Comparison of ENCODE assay signal across 24 cellular contexts in genomic region chr13:112861876-112862615, GRCh38.
DNase-seq lines count a peak whose midpoint lies in the region; ATAC-seq, FAIRE-seq and TF ChIP-seq lines count a peak whose summit lies in the region.
"Had no signal": no experiment of that assay in that cellular context is flagged by ENCODE, and none has a peak within 500 bp of the region (broad histone marks: within the 10 kb centered on the region; RNA-seq: fewer than 3 reads in every experiment).

No MANE protein-coding gene starts in this region.

- no peak overlapping the region for H2BK5ac ChIP-seq in mesenchymal stem cell (ENCODE audit: low read depth, low read length, poor library complexity, severe bottlenecking)

- H3K27me3 ChIP-seq in bronchial epithelial cell (ENCODE audit: control insufficient read depth, insufficient read depth, low read length) (no peaks in the 10 kb centered on the region), mesenchymal stem cell (ENCODE audit: control insufficient read depth in 1 of 2, insufficient read depth in 1 of 2, low read length in 2 of 2) (no peaks in the 10 kb centered on the region), spleen (replicated peaks in 1 of 7) (no peaks in the 10 kb centered on the region)

- POLR2A ChIA-PET in activated naive CD8-positive, alpha-beta T cell treated with anti-CD3 and anti-CD28 coated beads, Interleukin-2, amount 10 ng/mL, durations not matched to agents 7 days and 5 days (lab: Charles Lee) = no interaction called here
- POLR2A ChIA-PET in activated CD4-positive, alpha-beta T cell treated with anti-CD3 and anti-CD28 coated beads, Interleukin-2, amount 10 ng/mL, durations not matched to agents 7 days and 5 days (lab: Charles Lee) = no interaction called here

- no peak overlapping the region for H2BK12ac ChIP-seq in mesenchymal stem cell (ENCODE audit: low read length in 2 of 2)

- CTCF ChIA-PET in activated CD4-positive, alpha-beta T cell treated with anti-CD3 and anti-CD28 coated beads, Interleukin-2, amount 10 ng/mL, durations not matched to agents 7 days and 5 days (lab: Charles Lee) = no interaction called here

- no peak overlapping the region for H2BK15ac ChIP-seq in mesenchymal stem cell (ENCODE audit: low read depth, poor library complexity, severe bottlenecking)

- H2BK120ac ChIP-seq in mesenchymal stem cell (ENCODE audit: low read depth, low read length) = no peak overlapping the region

- no peaks in the 10 kb centered on the region for H3K9me3 ChIP-seq in mesenchymal stem cell (ENCODE audit: control insufficient read depth, low read length)
- no peaks in the 10 kb centered on the region for H3K9me3 ChIP-seq in spleen

- DNase-seq in activated naive CD8-positive, alpha-beta T cell treated with anti-CD3 and anti-CD28 coated beads, Interleukin-2, amount 10 ng/mL, durations not matched to agents 7 days and 5 days = peak; percentile 14
- no peak for DNase-seq in activated naive CD8-positive, alpha-beta T cell treated with anti-CD3 and anti-CD28 coated beads for 36 hours
- no peak for DNase-seq in bronchial epithelial cell (ENCODE audit: low read depth)
- DNase-seq in mesenchymal stem cell = no peak
- peak; percentile 62 for DNase-seq in spleen
- no peak for DNase-seq in activated CD4-positive, alpha-beta T cell treated with anti-CD3 and anti-CD28 coated beads, Interleukin-2, amount 10 ng/mL, durations not matched to agents 7 days and 5 days
- DNase-seq in amygdala (lab: John Stamatoyannopoulos, UW) = no peak
- DNase-seq: AML-193, H9, HFFc6, KG1, NCI-H1092, NCI-H1436, NCI-H187 treated with DMSO at 0.1 percent for 48 hours, NCI-H2107, NCI-H446 treated with DMSO at 0.1 percent for 48 hours, NCI-H526 treated with DMSO at 0.1 percent for 48 hours, OCI-M1 had no signal

- TF ChIP-seq CTCF in bronchial epithelial cell (IDR thresholded peaks at IDR 0.05; ENCODE audit: insufficient read depth, low read length, severe bottlenecking) (no peak), spleen (IDR thresholded peaks at IDR 0.05 in 8 of 11, conservative IDR thresholded peaks at IDR 0.05 in 3 of 11) (no peak)

- FAIRE-seq in bronchial epithelial cell (lab: Jason Lieb, UNC) = peak; percentile 36
- FAIRE-seq: G401.6, GM12892, RCC 7860 had no signal

- H3K27ac ChIP-seq in mesenchymal stem cell (ENCODE audit: low read length, poor library complexity, severe bottlenecking) (no peak overlapping the region), spleen (no peak overlapping the region)
- H3K27ac ChIP-seq: C4-2B, HL-60 had no signal

- H3K18ac ChIP-seq in mesenchymal stem cell (ENCODE audit: low read depth in 1 of 2, low read length in 2 of 2) = no peak overlapping the region

- H4K91ac ChIP-seq in mesenchymal stem cell (ENCODE audit: low read length) = peak overlapping the region; percentile 57

- H3K4me1 ChIP-seq in mesenchymal stem cell (ENCODE audit: control insufficient read depth, insufficient read depth, low read depth, low read length) (peaks cover 11% of the 10 kb centered on the region), spleen (peaks cover 0 to 13% (median 2%) of the 10 kb centered on the region in 6 donors)

- H3K9me3 Mint-ChIP-seq in activated naive CD8-positive, alpha-beta T cell treated with anti-CD3 and anti-CD28 coated beads, Interleukin-2, amount 10 ng/mL, durations not matched to agents 7 days and 5 days = peaks cover 2% of the 10 kb centered on the region
- no peaks in the 10 kb centered on the region for H3K9me3 Mint-ChIP-seq in activated naive CD8-positive, alpha-beta T cell treated with anti-CD3 and anti-CD28 coated beads for 36 hours
- H3K9me3 Mint-ChIP-seq in activated CD4-positive, alpha-beta T cell treated with anti-CD3 and anti-CD28 coated beads, Interleukin-2, amount 10 ng/mL, durations not matched to agents 7 days and 5 days = peaks cover 4% of the 10 kb centered on the region
- H3K9me3 Mint-ChIP-seq: H9, HFFc6 had no signal

- no peak overlapping the region for H3K4ac ChIP-seq in mesenchymal stem cell (ENCODE audit: low read depth in 1 of 2, low read length in 2 of 2)

- no peak overlapping the region for H3K9ac ChIP-seq in mesenchymal stem cell (ENCODE audit: low read length)

- H2AK5ac ChIP-seq in mesenchymal stem cell (ENCODE audit: low read length, severe bottlenecking) = no peak overlapping the region

- H4K8ac ChIP-seq in mesenchymal stem cell (ENCODE audit: low read length) = no peak overlapping the region

- WGBS in mesenchymal stem cell = 93% methylated on average over 32 of the region's 32 CpGs
- 85 to 94% (median 91%) methylated on average over 32 of the region's 32 CpGs for WGBS in spleen, 5 donors

- TF ChIP-seq POLR2A in spleen (IDR thresholded peaks at IDR 0.05) = no peak

- H3K4me2 ChIP-seq in mesenchymal stem cell (ENCODE audit: low read length, poor library complexity, severe bottlenecking) = no peak overlapping the region

- H3K36me3 ChIP-seq in bronchial epithelial cell (ENCODE audit: control insufficient read depth, insufficient read depth, low read length) (no peaks in the 10 kb centered on the region), mesenchymal stem cell (ENCODE audit: control insufficient read depth in 1 of 2, insufficient read depth in 2 of 2, low read depth in 1 of 2, low read length in 2 of 2) (peaks cover 38 to 48% of the 10 kb centered on the region in 2 experiments), spleen (peaks cover 2 to 98% (median 52%) of the 10 kb centered on the region in 6 donors)

- no peaks in the 10 kb centered on the region for H3K27me3 Mint-ChIP-seq in activated naive CD8-positive, alpha-beta T cell treated with anti-CD3 and anti-CD28 coated beads, Interleukin-2, amount 10 ng/mL, durations not matched to agents 7 days and 5 days
- no peaks in the 10 kb centered on the region for H3K27me3 Mint-ChIP-seq in activated naive CD8-positive, alpha-beta T cell treated with anti-CD3 and anti-CD28 coated beads for 36 hours
- H3K27me3 Mint-ChIP-seq in activated CD4-positive, alpha-beta T cell treated with anti-CD3 and anti-CD28 coated beads, Interleukin-2, amount 10 ng/mL, durations not matched to agents 7 days and 5 days = no peaks in the 10 kb centered on the region

- no peak overlapping the region for H3K23ac ChIP-seq in mesenchymal stem cell (ENCODE audit: low read length in 2 of 2)

- no peak overlapping the region for H2AFZ ChIP-seq in mesenchymal stem cell (ENCODE audit: low read depth, low read length)

- H3K4me3 ChIP-seq in bronchial epithelial cell (ENCODE audit: low read depth, low read length) (no peak overlapping the region), mesenchymal stem cell (ENCODE audit: insufficient read depth in 1 of 2, low read depth in 1 of 2, low read length in 2 of 2) (no peak overlapping the region), spleen (no peak overlapping the region)

- no peak overlapping the region for H3K14ac ChIP-seq in mesenchymal stem cell (ENCODE audit: low read length in 2 of 2)

- no peak overlapping the region for H3K4me3 Mint-ChIP-seq in activated naive CD8-positive, alpha-beta T cell treated with anti-CD3 and anti-CD28 coated beads, Interleukin-2, amount 10 ng/mL, durations not matched to agents 7 days and 5 days
- H3K4me3 Mint-ChIP-seq in activated naive CD8-positive, alpha-beta T cell treated with anti-CD3 and anti-CD28 coated beads for 36 hours = no peak overlapping the region
- no peak overlapping the region for H3K4me3 Mint-ChIP-seq in activated CD4-positive, alpha-beta T cell treated with anti-CD3 and anti-CD28 coated beads, Interleukin-2, amount 10 ng/mL, durations not matched to agents 7 days and 5 days
- H3K4me3 Mint-ChIP-seq: H9, HFFc6 had no signal

- ATAC-seq in activated naive CD8-positive, alpha-beta T cell treated with anti-CD3 and anti-CD28 coated beads, Interleukin-2, amount 10 ng/mL, durations not matched to agents 7 days and 5 days (ENCODE audit: low read depth) = no peak
- no peak for ATAC-seq in HG02642 (IDR thresholded peaks at IDR 0.05; ENCODE audit: poor library complexity, unreplicated experiment)

- no peak overlapping the region for H3K27ac Mint-ChIP-seq in activated naive CD8-positive, alpha-beta T cell treated with anti-CD3 and anti-CD28 coated beads, Interleukin-2, amount 10 ng/mL, durations not matched to agents 7 days and 5 days
- H3K27ac Mint-ChIP-seq in activated naive CD8-positive, alpha-beta T cell treated with anti-CD3 and anti-CD28 coated beads for 36 hours = no peak overlapping the region
- no peak overlapping the region for H3K27ac Mint-ChIP-seq in activated CD4-positive, alpha-beta T cell treated with anti-CD3 and anti-CD28 coated beads, Interleukin-2, amount 10 ng/mL, durations not matched to agents 7 days and 5 days
- H3K27ac Mint-ChIP-seq: H9, HFFc6 had no signal

- H3K4me1 Mint-ChIP-seq in activated naive CD8-positive, alpha-beta T cell treated with anti-CD3 and anti-CD28 coated beads, Interleukin-2, amount 10 ng/mL, durations not matched to agents 7 days and 5 days = no peaks in the 10 kb centered on the region
- no peaks in the 10 kb centered on the region for H3K4me1 Mint-ChIP-seq in activated naive CD8-positive, alpha-beta T cell treated with anti-CD3 and anti-CD28 coated beads for 36 hours
- no peaks in the 10 kb centered on the region for H3K4me1 Mint-ChIP-seq in activated CD4-positive, alpha-beta T cell treated with anti-CD3 and anti-CD28 coated beads, Interleukin-2, amount 10 ng/mL, durations not matched to agents 7 days and 5 days
- H3K4me1 Mint-ChIP-seq: H9 had no signal

- peaks cover under 1% of the 10 kb centered on the region for H3K79me1 ChIP-seq in mesenchymal stem cell (replicated peaks; ENCODE audit: low read length, poor library complexity, severe bottlenecking)

- peaks cover 20% of the 10 kb centered on the region for H3K36me3 Mint-ChIP-seq in activated naive CD8-positive, alpha-beta T cell treated with anti-CD3 and anti-CD28 coated beads, Interleukin-2, amount 10 ng/mL, durations not matched to agents 7 days and 5 days
- H3K36me3 Mint-ChIP-seq in activated naive CD8-positive, alpha-beta T cell treated with anti-CD3 and anti-CD28 coated beads for 36 hours = peaks cover 8% of the 10 kb centered on the region
- H3K36me3 Mint-ChIP-seq in activated CD4-positive, alpha-beta T cell treated with anti-CD3 and anti-CD28 coated beads, Interleukin-2, amount 10 ng/mL, durations not matched to agents 7 days and 5 days (ENCODE audit: low read depth) = peaks cover 46% of the 10 kb centered on the region

- intact Hi-C loops in spleen (cut with DNase I; ENCODE audit: low total_unique reads) = no loop called here

Comparison
In these comparisons a context has a peak if more than half of its experiments do, and no peak if none do; other contexts are left out.
1. DNase-seq: peak in activated naive CD8-positive, alpha-beta T cell treated with anti-CD3 and anti-CD28 coated beads, Interleukin-2, amount 10 ng/mL, durations not matched to agents 7 days and 5 days (single experiment) and spleen (single experiment); none in activated naive CD8-positive, alpha-beta T cell treated with anti-CD3 and anti-CD28 coated beads for 36 hours (single experiment), bronchial epithelial cell (single experiment), mesenchymal stem cell (single experiment), activated CD4-positive, alpha-beta T cell treated with anti-CD3 and anti-CD28 coated beads, Interleukin-2, amount 10 ng/mL, durations not matched to agents 7 days and 5 days (single experiment) and amygdala (0 of 56).